Comparison of ENCODE assay signal across 19 cellular contexts in the genomic region with DNA sequence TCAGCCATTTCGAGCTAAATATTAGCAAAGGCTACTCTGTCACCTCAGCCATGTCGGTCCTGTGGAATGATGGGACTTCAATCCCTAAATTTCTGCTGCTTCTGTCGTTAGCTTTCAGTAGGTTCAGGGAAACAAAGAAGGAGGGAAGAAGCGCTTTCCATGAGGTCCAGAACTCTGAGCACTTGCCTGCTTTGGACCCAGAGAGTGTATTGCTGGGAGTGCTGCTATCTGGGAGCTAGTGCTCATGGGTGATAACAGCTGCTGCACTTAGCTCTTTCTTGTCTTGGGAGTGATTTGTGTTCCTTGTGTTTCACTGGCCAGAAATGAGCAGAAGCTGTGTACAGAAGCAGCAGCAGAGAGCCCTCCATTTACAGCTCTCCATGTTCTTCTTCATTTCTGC.
"Had no signal": no experiment of that assay in that cellular context is flagged by ENCODE, and none has a peak within 500 bp of the region (broad histone marks: within the 10 kb centered on the region; RNA-seq: fewer than 3 reads in every experiment).

No MANE protein-coding gene starts in this region.

- H3K36me3 ChIP-seq: heart right ventricle, left lung, sigmoid colon, stomach, vagina had no signal

- H3K9me3 ChIP-seq: heart right ventricle, left lung, psoas muscle, sigmoid colon, stomach, vagina had no signal

- DNase-seq: activated CD4-positive, alpha-beta memory T cell treated with anti-CD3 and anti-CD28 coated beads, Interleukin-2, amount 10 ng/mL, durations not matched to agents 7 days and 5 days; activated CD4-positive, alpha-beta T cell treated with anti-CD3 and anti-CD28 coated beads for 4 hours; activated gamma-delta T cell; activated T-cell treated with anti-CD3 and anti-CD28 coated beads, Interleukin-2, amount 50 U/mL, for 72 hours; amygdala; cerebellar nuclear complex; effector memory CD8-positive, alpha-beta T cell; foreskin melanocyte; heart right ventricle; left lung; psoas muscle; sigmoid colon; stimulated activated CD4-positive, alpha-beta T cell treated with anti-CD3 and anti-CD28 coated beads, Interleukin-12 subunit alpha, Interleukin-12 subunit beta, amount 100 ng/mL, for 4 hours; stimulated activated CD4-positive, alpha-beta T cell treated with anti-CD3 and anti-CD28 coated beads, Interleukin-2, amount 100 ng/mL, for 24 hours; stomach; T-helper 17 cell had no signal

- H3K27ac ChIP-seq: heart right ventricle, left lung, psoas muscle, sigmoid colon, stomach, vagina had no signal

- H3K4me1 ChIP-seq: heart right ventricle, left lung, psoas muscle, sigmoid colon, vagina had no signal

- H3K27me3 ChIP-seq: heart right ventricle, left lung, sigmoid colon, stomach, vagina had no signal

- ATAC-seq: activated T-cell treated with anti-CD3 and anti-CD28 coated beads, Interleukin-2, amount 50 U/mL, for 72 hours; effector memory CD8-positive, alpha-beta T cell; left lung; natural killer cell treated with Interleukin-12 subunit alpha and Interleukin-12 subunit beta and Interleukin-15 and Interleukin-18, amount 100 ng/mL, for 72 hours; psoas muscle; T-helper 17 cell; WTC11 had no signal

- H3K4me3 ChIP-seq: heart right ventricle, left lung, psoas muscle, sigmoid colon, stomach, vagina had no signal
